ENCODE assay signal across 12 cellular contexts in the genomic region with DNA sequence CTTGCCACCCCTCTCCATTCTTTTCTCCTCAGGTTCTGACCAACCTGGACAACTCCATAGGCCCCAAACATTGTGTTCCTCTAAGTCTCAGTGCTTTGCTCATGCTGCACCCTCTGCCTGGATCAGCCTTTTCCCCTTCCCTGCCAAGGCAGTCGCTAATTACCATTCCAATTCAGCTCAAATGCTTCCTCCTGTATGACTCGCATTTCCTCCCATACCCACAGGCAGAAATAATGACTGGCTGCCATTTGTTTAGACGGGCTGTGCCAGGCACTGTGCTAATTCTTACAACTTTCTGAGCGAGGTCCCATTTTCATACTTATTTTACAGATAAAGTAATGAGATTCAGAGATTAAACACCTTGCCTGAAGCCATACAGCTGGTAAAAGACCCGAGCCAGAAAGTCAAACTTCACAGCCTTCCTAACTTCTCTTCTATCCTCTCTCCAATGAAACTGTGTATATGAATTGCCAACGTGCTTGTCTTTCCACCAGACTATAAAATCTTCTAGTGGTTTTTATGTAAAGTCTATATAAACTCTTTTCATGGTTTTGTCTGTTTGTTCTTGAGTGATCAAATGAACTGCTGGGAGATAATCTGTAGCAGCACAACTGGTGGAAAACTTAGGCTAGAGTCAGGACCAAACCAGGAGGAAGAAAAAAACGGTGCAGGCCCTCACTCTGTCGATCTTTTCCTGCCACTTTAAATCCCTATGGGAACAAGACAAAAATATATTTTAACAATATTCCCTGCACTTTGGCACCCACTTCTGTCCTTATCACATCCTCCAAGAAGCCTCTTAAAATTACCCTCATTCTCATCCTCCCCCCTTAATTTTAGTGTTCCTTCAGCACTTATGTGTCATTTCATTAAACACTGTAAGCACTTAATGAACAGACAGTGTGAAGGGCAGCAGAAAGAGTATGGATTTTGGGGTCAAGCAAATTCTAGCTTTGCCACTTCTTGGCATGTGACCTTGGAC. TPM values are rescaled to one million over a fixed set of nuclear protein-coding genes. Genes with fewer than 3 reads are reported as not detected.
DNase-seq lines count a peak whose midpoint lies in the region; ATAC-seq and TF ChIP-seq lines count a peak whose summit lies in the region.
"Had no signal": no experiment of that assay in that cellular context is flagged by ENCODE, and none has a peak within 500 bp of the region (broad histone marks: within the 10 kb centered on the region; RNA-seq: fewer than 3 reads in every experiment).

No MANE protein-coding gene starts in this region.

- peak; percentile 52 for DNase-seq in COR-L47 (lab: John Stamatoyannopoulos, UW)
- peak; percentile 42 for DNase-seq in KBM-7
- peak; percentile 48 for DNase-seq in SK-N-MC (ENCODE audit: low read depth, low spot score)
- DNase-seq in glomerular endothelial cell (ENCODE audit: extremely low read depth, low read depth, low spot score), result peak; percentile 34
- DNase-seq in ovary, result no peak
- no peak for DNase-seq in left cardiac atrium
- DNase-seq: activated naive CD4-positive, alpha-beta T cell treated with anti-CD3 and anti-CD28 coated beads, Interleukin-2, amount 10 ng/mL, durations not matched to agents 7 days and 5 days; erythroblast; NCI-H446; T1000 had no signal

- ATAC-seq in GM21576 (IDR thresholded peaks at IDR 0.05; ENCODE audit: unreplicated experiment), result no peak
- no peak for ATAC-seq in HG02642 (IDR thresholded peaks at IDR 0.05; ENCODE audit: poor library complexity, unreplicated experiment)
- ATAC-seq in left cardiac atrium, result no peak

- no peaks in the 10 kb centered on the region for H3K36me3 ChIP-seq in SK-N-MC (ENCODE audit: insufficient read depth, low read length)
- H3K36me3 ChIP-seq in ovary, result no peaks in the 10 kb centered on the region

- no peak for TF ChIP-seq CTCF in ovary (IDR thresholded peaks at IDR 0.05)

- TF ChIP-seq EP300 in ovary (IDR thresholded peaks at IDR 0.05), result no peak

- H3K9ac ChIP-seq in SK-N-MC (ENCODE audit: insufficient read length), result peak overlapping the region; percentile 31

- no peak for TF ChIP-seq POLR2A in ovary (IDR thresholded peaks at IDR 0.05)

- intact Hi-C loops in ovary (cut with DNase I) (no loop called here), left cardiac atrium (cut with DNase I) (no loop called here)

- H3K4me1 ChIP-seq in ovary (ENCODE audit: insufficient read depth), result no peaks in the 10 kb centered on the region

- peak overlapping the region; percentile 87 for H3K27ac ChIP-seq in SK-N-MC
- H3K27ac ChIP-seq in ovary, result no peak overlapping the region

- 53 to 56% (median 54%) methylated on average over 8 of the region's 8 CpGs for WGBS in ovary, 3 donors

- H3K4me3 ChIP-seq in SK-N-MC (peak overlapping the region; percentile 57), ovary (no peak overlapping the region)

- H3K27me3 ChIP-seq in ovary, result no peaks in the 10 kb centered on the region

- in situ Hi-C loops in KBM-7 (cut with MboI; ENCODE audit: low pct_unique_long_range_greater_than_20kb, low sequenced_read_pairs), result no loop called here

- H3K9me3 ChIP-seq in SK-N-MC (ENCODE audit: low read depth, low read length) (no peaks in the 10 kb centered on the region), ovary (no peaks in the 10 kb centered on the region)

RNA-seq across cellular contexts. Expression of gene RAB3B, which starts 33.7 kb away (rescaled TPM):
- total RNA-seq in glomerular endothelial cell, result 10.2 and 11.4 TPM in 2 replicates
- 1 to 10 TPM; 1.1 to 8.2 (median 4.0) TPM for total RNA-seq in ovary
- polyA plus RNA-seq in ovary, result 1 to 10 TPM; 1.1 to 1.9 TPM
- not detected for total RNA-seq in left cardiac atrium

Comparison
In these comparisons a context has a peak if more than half of its experiments do, and no peak if none do; other contexts are left out.
1. DNase-seq: peak in COR-L47 (single experiment), KBM-7 (single experiment), SK-N-MC (single experiment) and glomerular endothelial cell (single experiment); none in ovary (0 of 5) and left cardiac atrium (single experiment).